Comparison of ENCODE assay signal across 8 cellular contexts in genomic region chr3:120416868-120417267, GRCh38. TPM values are rescaled to one million over a fixed set of nuclear protein-coding genes. Genes with fewer than 3 reads are reported as not detected.
DNase-seq lines count a peak whose midpoint lies in the region; ATAC-seq, FAIRE-seq and TF ChIP-seq lines count a peak whose summit lies in the region.

No MANE protein-coding gene starts in this region.

- peak overlapping the region; percentile 27; the same call in 1 of the 2 replicates for H3K9ac ChIP-seq in OCI-LY3 (ENCODE audit: low read length)

- H3K27ac ChIP-seq in OCI-LY3 (ENCODE audit: low read length), result no peak overlapping the region

- peaks cover 20% of the 10 kb centered on the region for H3K4me1 Mint-ChIP-seq in stimulated activated naive CD8-positive, alpha-beta T cell treated with anti-CD3 and anti-CD28 coated beads, Interleukin-15, amount 100 ng/mL, for 72 hours

- peaks cover 10% of the 10 kb centered on the region for H3K27me3 Mint-ChIP-seq in stimulated activated naive CD8-positive, alpha-beta T cell treated with anti-CD3 and anti-CD28 coated beads, Interleukin-15, amount 100 ng/mL, for 72 hours

- no peak for FAIRE-seq in GM12891 (lab: Jason Lieb, UNC)

- TF ChIP-seq POLR2A in GM12891 (IDR thresholded peaks at IDR 0.05; ENCODE audit: low read depth, low read length) (no peak), erythroblast (IDR thresholded peaks at IDR 0.05; ENCODE audit: low read length) (no peak)

- peak overlapping the region in 1 of 2 donors; percentile 75 for H3K27ac Mint-ChIP-seq in stimulated activated naive CD8-positive, alpha-beta T cell treated with anti-CD3 and anti-CD28 coated beads, Interleukin-15, amount 100 ng/mL, for 72 hours

- peaks cover 29% of the 10 kb centered on the region for H3K4me1 ChIP-seq in OCI-LY3 (ENCODE audit: low read length)

- peak; percentile 29 for ATAC-seq in GM21737 (IDR thresholded peaks at IDR 0.05; ENCODE audit: unreplicated experiment)
- ATAC-seq in stimulated activated naive CD8-positive, alpha-beta T cell treated with anti-CD3 and anti-CD28 coated beads, Interleukin-15, amount 100 ng/mL, for 72 hours, result peak; percentile 52

- H3K4me3 ChIP-seq in OCI-LY3 (ENCODE audit: low read length) (peak overlapping the region; percentile 80), fibroblast of villous mesenchyme (ENCODE audit: low read depth, low read length) (peak overlapping the region; percentile 23)

- peak overlapping the region; percentile 77 for H2AFZ ChIP-seq in OCI-LY3 (ENCODE audit: low read depth, low read length)

- H3K4me2 ChIP-seq in OCI-LY3 (ENCODE audit: low read length), result peak overlapping the region; percentile 76

- no peaks in the 10 kb centered on the region for H3K9me3 Mint-ChIP-seq in stimulated activated naive CD8-positive, alpha-beta T cell treated with anti-CD3 and anti-CD28 coated beads, Interleukin-15, amount 100 ng/mL, for 72 hours

- H3K4me3 Mint-ChIP-seq in stimulated activated naive CD8-positive, alpha-beta T cell treated with anti-CD3 and anti-CD28 coated beads, Interleukin-15, amount 100 ng/mL, for 72 hours, result peak overlapping the region; percentile 80 to 91

- no peak for TF ChIP-seq CTCF in OCI-LY3 (IDR thresholded peaks at IDR 0.05; ENCODE audit: low read depth, low read length)
- TF ChIP-seq CTCF in fibroblast of villous mesenchyme (IDR thresholded peaks at IDR 0.05; ENCODE audit: insufficient read depth, low read depth, low read length), result no peak

- DNase-seq in GM12891 (ENCODE audit: insufficient read length, low spot score) (peak; percentile 26), fibroblast of villous mesenchyme (ENCODE audit: low read depth) (no peak), 8988T (no peak), erythroblast (lab: John Stamatoyannopoulos, UW) (no peak), cerebellar cortex (ENCODE audit: low spot score) (no peak)
- no peak for DNase-seq in stimulated activated naive CD8-positive, alpha-beta T cell treated with anti-CD3 and anti-CD28 coated beads, Interleukin-15, amount 100 ng/mL, for 72 hours

- H3K36me3 ChIP-seq in OCI-LY3 (replicated peaks; ENCODE audit: low read depth, low read length), result no peaks in the 10 kb centered on the region

- H3K79me2 ChIP-seq in OCI-LY3 (ENCODE audit: low read length), result no peaks in the 10 kb centered on the region

- no peaks in the 10 kb centered on the region for H4K20me1 ChIP-seq in OCI-LY3 (ENCODE audit: insufficient read depth, low read length)

- no peaks in the 10 kb centered on the region for H3K9me3 ChIP-seq in OCI-LY3 (ENCODE audit: insufficient read depth, low read length)

- H3K27me3 ChIP-seq in OCI-LY3 (ENCODE audit: low read depth, low read length), result no peaks in the 10 kb centered on the region; the same call in 1 of the 2 replicates

TF ChIP-seq in GM12891, 5 proteins besides CTCF, POLR2A, EP300 and RAD21:
- TF ChIP-seq SPI1 (IDR thresholded peaks at IDR 0.05; ENCODE audit: low read depth, low read length) (no peak), POLR2AphosphoS5 (IDR thresholded peaks at IDR 0.05; ENCODE audit: low read depth, low read length) (no peak), PAX5 (IDR thresholded peaks at IDR 0.05; ENCODE audit: insufficient read depth, low read length, severe bottlenecking) (no peak), TAF1 (IDR thresholded peaks at IDR 0.05; ENCODE audit: low read depth, low read length) (no peak), POU2F2 (IDR thresholded peaks at IDR 0.05; ENCODE audit: low read depth, low read length) (no peak)
TF ChIP-seq in GM12891: peak in this region for 0.

RNA-seq across cellular contexts. Expression of gene FSTL1, which starts 33.9 kb away (rescaled TPM):
- 0.09 TPM for polyA plus RNA-seq in GM12891 (2012; ENCODE audit: low read depth, missing spikeins)
- 997 and 1,795 TPM in 2 replicates for total RNA-seq in fibroblast of villous mesenchyme
